Comparison of ENCODE assay signal across 19 cellular contexts in the genomic region with DNA sequence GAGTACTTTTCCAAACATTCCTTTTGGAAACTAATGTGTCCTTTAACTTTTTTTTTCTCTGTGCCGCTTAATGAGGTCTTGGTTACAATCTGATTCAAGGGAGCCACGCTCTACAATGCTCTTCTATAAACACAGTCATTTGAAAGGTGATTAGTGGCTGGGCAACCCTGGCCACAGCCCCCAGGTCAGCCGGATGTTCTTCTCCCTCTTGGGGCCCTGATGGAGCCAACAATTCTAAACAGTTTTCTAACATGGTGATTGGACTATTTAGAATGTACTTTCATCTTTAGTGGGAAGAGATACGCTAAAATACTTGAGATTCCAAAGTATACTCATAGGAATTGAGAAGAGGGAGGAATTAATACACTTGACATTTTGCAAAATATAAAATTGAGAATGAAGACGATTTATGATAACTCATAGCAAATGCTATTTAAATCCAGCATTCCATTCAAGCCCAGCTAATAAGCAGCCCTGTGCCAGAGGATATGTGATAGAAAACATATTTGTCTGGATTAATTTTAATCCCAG.
DNase-seq lines count a peak whose midpoint lies in the region; ATAC-seq, FAIRE-seq and TF ChIP-seq lines count a peak whose summit lies in the region.
"Had no signal": no experiment of that assay in that cellular context is flagged by ENCODE, and none has a peak within 500 bp of the region (broad histone marks: within the 10 kb centered on the region; RNA-seq: fewer than 3 reads in every experiment).

No MANE protein-coding gene starts in this region.

- DNase-seq in right atrium auricular region (ENCODE audit: low spot score): peak; percentile 16
- no peak for DNase-seq in heart right ventricle
- DNase-seq in iris pigment epithelial cell (ENCODE audit: low read depth): peak; percentile 57
- DNase-seq in GM19240 (ENCODE audit: insufficient read length, low spot score): no peak
- DNase-seq in vagina (ENCODE audit: extremely low spot score in 2 of 2): no peak
- DNase-seq in NCI-H1436 (lab: John Stamatoyannopoulos, UW): no peak
- DNase-seq: activated CD8-positive, alpha-beta T cell treated with anti-CD3 and anti-CD28 coated beads, Interleukin-2, amount 10 ng/mL, durations not matched to agents 7 days and 5 days; activated naive CD8-positive, alpha-beta T cell treated with anti-CD3 and anti-CD28 coated beads, Interleukin-2, amount 50 U/mL, for 24 hours; cerebellar nuclear complex; GDM1; NCI-H187; nucleus accumbens; tibial artery had no signal

- H3K9me3 ChIP-seq in right atrium auricular region: peaks cover 0 to 3% of the 10 kb centered on the region in 2 donors
- peaks cover 0 to 5% (median 0%) of the 10 kb centered on the region in 11 donors for H3K9me3 ChIP-seq in heart right ventricle
- H3K9me3 ChIP-seq in vagina: no peaks in the 10 kb centered on the region
- H3K9me3 ChIP-seq: tibial artery had no signal

- intact Hi-C loops in heart right ventricle (cut with DNase I): no loop called here
- intact Hi-C loops in vagina (cut with DNase I): no loop called here

- H3K36me3 ChIP-seq in right atrium auricular region: no peaks in the 10 kb centered on the region
- no peaks in the 10 kb centered on the region for H3K36me3 ChIP-seq in heart right ventricle
- H3K36me3 ChIP-seq in vagina: no peaks in the 10 kb centered on the region
- H3K36me3 ChIP-seq: tibial artery had no signal

- TF ChIP-seq POLR2A in vagina (IDR thresholded peaks at IDR 0.05): no peak

- H3K27me3 ChIP-seq in right atrium auricular region (no peaks in the 10 kb centered on the region), heart right ventricle (no peaks in the 10 kb centered on the region), vagina (no peaks in the 10 kb centered on the region)
- H3K27me3 ChIP-seq: tibial artery had no signal

- WGBS in heart right ventricle, 2 donors: 27 to 30% methylated on average over 5 of the region's 5 CpGs

- H3K27ac ChIP-seq in right atrium auricular region: no peak overlapping the region
- no peak overlapping the region for H3K27ac ChIP-seq in heart right ventricle
- no peak overlapping the region for H3K27ac ChIP-seq in vagina
- H3K27ac ChIP-seq: HL-60, KMS-11, skin epidermis, tibial artery had no signal

- TF ChIP-seq CTCF in right atrium auricular region (IDR thresholded peaks at IDR 0.05) (no peak), heart right ventricle (IDR thresholded peaks at IDR 0.05) (no peak), vagina (IDR thresholded peaks at IDR 0.05) (no peak)

- H3K4me3 ChIP-seq in right atrium auricular region (no peak overlapping the region), heart right ventricle (no peak overlapping the region), vagina (no peak overlapping the region)
- H3K4me3 ChIP-seq: skin epidermis, tibial artery had no signal

- peaks cover 0 to 5% of the 10 kb centered on the region in 2 donors for H3K4me1 ChIP-seq in right atrium auricular region
- peaks cover 0 to 12% (median 0%) of the 10 kb centered on the region in 9 donors for H3K4me1 ChIP-seq in heart right ventricle
- H3K4me1 ChIP-seq in vagina: no peaks in the 10 kb centered on the region

- peak; percentile 93 for FAIRE-seq in TTC549 (lab: Jason Lieb, UNC)
- FAIRE-seq: A204.1 had no signal

- no peak for ATAC-seq in heart right ventricle
- ATAC-seq in HG02610 (IDR thresholded peaks at IDR 0.05; ENCODE audit: unreplicated experiment): no peak
- ATAC-seq: activated CD8-positive, alpha-beta T cell treated with anti-CD3 and anti-CD28 coated beads, Interleukin-2, amount 10 ng/mL, durations not matched to agents 7 days and 5 days; activated naive CD8-positive, alpha-beta T cell treated with anti-CD3 and anti-CD28 coated beads, Interleukin-2, amount 50 U/mL, for 24 hours had no signal

Comparison
In these comparisons a context has a peak if more than half of its experiments do, and no peak if none do; other contexts are left out.
1. DNase-seq: peak in right atrium auricular region (single experiment) and iris pigment epithelial cell (single experiment); none in heart right ventricle (0 of 2), GM19240 (single experiment), vagina (0 of 2) and NCI-H1436 (single experiment).